In the genomic region with DNA sequence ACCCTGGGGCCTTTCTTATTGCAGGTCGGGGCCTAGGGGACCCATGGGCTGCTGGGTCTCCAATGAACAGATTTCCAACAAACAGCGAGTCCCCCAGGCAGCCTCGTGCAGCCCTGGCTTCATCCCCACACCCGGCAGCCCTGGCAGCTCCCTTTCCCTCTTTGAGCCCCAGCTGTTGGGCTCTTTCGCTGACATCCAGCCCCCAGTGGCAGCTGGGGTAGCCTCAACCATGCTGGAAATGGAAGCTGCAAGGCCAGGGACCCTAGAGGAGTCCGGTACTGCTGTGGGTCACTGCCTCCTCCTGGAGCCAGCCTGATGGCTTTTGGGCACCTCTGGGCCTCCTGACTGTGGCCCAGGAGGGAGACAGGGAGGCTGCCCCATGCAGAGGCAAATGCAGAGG, we compare ENCODE assay signal across 1 cellular context.
TF ChIP-seq lines count a peak whose summit lies in the region.

No MANE protein-coding gene starts in this region.

TF ChIP-seq in WTC11, 78 proteins besides CTCF, POLR2A, EP300 and RAD21:
- TF ChIP-seq MLX (CRISPR knock-in tag; IDR thresholded peaks at IDR 0.05) (no peak), ZMAT4 (CRISPR knock-in tag; IDR thresholded peaks at IDR 0.05) (no peak), CREB1 (CRISPR knock-in tag; IDR thresholded peaks at IDR 0.05) (no peak), NFYB (CRISPR knock-in tag; conservative IDR thresholded peaks at IDR 0.05; ENCODE audit: low read depth) (no peak)
